In the genomic region with DNA sequence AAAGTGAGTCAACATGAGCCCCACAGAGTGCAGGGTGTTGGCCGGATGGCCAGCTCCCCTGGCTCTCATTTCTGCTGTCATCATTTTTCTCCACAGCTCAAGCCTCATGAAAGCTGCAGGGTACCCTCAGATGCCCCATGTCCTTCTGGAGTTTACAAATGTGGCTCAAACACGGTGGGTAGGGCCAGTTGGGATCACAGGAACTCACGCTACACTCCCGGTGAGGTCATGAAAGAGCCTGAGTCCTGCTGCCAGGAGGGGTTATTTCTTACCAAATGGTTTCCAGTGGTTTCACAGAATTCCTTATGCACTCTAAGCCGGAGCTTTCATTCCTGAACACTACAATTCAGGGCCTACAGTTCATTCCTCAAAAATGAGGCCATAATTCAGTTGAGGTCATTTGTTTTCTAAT, we compare ENCODE assay signal across 1 cellular context.
A peak's percentile ranks its signal among the peaks of the same experiment; 100 is the strongest.
TF ChIP-seq lines count a peak whose summit lies in the region.

No MANE protein-coding gene starts in this region.

TF ChIP-seq in SK-N-SH, 30 proteins besides CTCF, POLR2A, EP300 and RAD21 (continued from another document):
- TF ChIP-seq, protein P1, sequence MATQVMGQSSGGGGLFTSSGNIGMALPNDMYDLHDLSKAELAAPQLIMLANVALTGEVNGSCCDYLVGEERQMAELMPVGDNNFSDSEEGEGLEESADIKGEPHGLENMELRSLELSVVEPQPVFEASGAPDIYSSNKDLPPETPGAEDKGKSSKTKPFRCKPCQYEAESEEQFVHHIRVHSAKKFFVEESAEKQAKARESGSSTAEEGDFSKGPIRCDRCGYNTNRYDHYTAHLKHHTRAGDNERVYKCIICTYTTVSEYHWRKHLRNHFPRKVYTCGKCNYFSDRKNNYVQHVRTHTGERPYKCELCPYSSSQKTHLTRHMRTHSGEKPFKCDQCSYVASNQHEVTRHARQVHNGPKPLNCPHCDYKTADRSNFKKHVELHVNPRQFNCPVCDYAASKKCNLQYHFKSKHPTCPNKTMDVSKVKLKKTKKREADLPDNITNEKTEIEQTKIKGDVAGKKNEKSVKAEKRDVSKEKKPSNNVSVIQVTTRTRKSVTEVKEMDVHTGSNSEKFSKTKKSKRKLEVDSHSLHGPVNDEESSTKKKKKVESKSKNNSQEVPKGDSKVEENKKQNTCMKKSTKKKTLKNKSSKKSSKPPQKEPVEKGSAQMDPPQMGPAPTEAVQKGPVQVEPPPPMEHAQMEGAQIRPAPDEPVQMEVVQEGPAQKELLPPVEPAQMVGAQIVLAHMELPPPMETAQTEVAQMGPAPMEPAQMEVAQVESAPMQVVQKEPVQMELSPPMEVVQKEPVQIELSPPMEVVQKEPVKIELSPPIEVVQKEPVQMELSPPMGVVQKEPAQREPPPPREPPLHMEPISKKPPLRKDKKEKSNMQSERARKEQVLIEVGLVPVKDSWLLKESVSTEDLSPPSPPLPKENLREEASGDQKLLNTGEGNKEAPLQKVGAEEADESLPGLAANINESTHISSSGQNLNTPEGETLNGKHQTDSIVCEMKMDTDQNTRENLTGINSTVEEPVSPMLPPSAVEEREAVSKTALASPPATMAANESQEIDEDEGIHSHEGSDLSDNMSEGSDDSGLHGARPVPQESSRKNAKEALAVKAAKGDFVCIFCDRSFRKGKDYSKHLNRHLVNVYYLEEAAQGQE (IDR thresholded peaks at IDR 0.05; ENCODE audit: low read depth, low read length): no peak
- TF ChIP-seq EZH2phosphoT487 (IDR thresholded peaks at IDR 0.05; ENCODE audit: borderline replicate concordance, low read depth) (no peak), ELF1 (IDR thresholded peaks at IDR 0.05) (no peak), SMC3 (IDR thresholded peaks at IDR 0.05; ENCODE audit: low read depth, low read length) (no peak), FOXM1 (IDR thresholded peaks at IDR 0.05; ENCODE audit: low read depth) (no peak), NRF1 (IDR thresholded peaks at IDR 0.05; ENCODE audit: low read depth, low read length) (no peak), TCF12 (IDR thresholded peaks at IDR 0.05) (peak; percentile 39; the same call in 1 of the 2 replicates), YY1 (IDR thresholded peaks at IDR 0.05; ENCODE audit: low read depth) (no peak), TEAD4 (IDR thresholded peaks at IDR 0.05; ENCODE audit: borderline replicate concordance, insufficient read depth) (peak; percentile 50; the same call in 1 of the 2 replicates)
- TF ChIP-seq, protein P2, sequence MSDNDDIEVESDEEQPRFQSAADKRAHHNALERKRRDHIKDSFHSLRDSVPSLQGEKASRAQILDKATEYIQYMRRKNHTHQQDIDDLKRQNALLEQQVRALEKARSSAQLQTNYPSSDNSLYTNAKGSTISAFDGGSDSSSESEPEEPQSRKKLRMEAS (IDR thresholded peaks at IDR 0.05; ENCODE audit: low read depth): no peak
- TF ChIP-seq, protein P3, sequence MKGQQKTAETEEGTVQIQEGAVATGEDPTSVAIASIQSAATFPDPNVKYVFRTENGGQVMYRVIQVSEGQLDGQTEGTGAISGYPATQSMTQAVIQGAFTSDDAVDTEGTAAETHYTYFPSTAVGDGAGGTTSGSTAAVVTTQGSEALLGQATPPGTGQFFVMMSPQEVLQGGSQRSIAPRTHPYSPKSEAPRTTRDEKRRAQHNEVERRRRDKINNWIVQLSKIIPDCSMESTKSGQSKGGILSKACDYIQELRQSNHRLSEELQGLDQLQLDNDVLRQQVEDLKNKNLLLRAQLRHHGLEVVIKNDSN (IDR thresholded peaks at IDR 0.05; ENCODE audit: borderline replicate concordance, low read depth): no peak
- TF ChIP-seq, protein P4, sequence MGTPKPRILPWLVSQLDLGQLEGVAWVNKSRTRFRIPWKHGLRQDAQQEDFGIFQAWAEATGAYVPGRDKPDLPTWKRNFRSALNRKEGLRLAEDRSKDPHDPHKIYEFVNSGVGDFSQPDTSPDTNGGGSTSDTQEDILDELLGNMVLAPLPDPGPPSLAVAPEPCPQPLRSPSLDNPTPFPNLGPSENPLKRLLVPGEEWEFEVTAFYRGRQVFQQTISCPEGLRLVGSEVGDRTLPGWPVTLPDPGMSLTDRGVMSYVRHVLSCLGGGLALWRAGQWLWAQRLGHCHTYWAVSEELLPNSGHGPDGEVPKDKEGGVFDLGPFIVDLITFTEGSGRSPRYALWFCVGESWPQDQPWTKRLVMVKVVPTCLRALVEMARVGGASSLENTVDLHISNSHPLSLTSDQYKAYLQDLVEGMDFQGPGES (IDR thresholded peaks at IDR 0.05; ENCODE audit: low read depth, low read length): no peak
- TF ChIP-seq, protein P5, sequence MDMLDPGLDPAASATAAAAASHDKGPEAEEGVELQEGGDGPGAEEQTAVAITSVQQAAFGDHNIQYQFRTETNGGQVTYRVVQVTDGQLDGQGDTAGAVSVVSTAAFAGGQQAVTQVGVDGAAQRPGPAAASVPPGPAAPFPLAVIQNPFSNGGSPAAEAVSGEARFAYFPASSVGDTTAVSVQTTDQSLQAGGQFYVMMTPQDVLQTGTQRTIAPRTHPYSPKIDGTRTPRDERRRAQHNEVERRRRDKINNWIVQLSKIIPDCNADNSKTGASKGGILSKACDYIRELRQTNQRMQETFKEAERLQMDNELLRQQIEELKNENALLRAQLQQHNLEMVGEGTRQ (IDR thresholded peaks at IDR 0.05; ENCODE audit: borderline replicate concordance, low read depth, low read length): no peak
